ENCODE assay signal across 13 cellular contexts in the genomic region with DNA sequence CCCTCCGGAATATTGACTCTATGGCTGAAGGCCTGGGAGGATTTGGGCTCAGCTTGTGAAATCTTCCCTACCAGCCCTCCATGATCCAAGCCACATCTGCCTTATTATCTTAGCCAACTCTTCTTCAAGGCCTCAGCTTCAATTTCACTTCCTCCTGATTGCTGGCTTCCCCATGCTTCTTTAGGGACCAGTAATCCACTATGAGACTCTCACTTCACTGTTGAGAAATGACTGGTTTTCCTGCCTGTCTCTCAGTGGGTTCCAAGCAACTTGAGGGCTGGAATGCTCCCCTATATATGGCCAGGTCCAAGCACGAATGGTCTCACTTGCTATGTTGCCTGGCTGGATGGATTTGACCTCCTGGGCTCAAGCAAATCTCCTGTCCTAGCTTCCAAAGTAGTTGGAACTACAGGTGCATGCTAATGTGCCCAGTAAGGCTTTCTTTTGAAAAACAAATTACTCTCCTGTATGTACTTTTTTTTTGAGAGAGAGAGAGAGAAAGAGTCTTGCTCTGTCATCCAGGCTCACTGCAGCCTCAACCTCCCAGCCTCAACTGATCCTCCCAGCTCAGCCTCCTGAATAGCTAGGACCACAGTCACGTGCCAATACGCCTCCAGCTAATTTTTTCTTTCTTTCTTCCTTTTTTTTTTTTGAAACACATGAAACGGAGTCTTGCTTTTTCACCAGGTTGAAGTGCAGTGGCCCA. TPM values are rescaled to one million over a fixed set of nuclear protein-coding genes. Genes with fewer than 3 reads are reported as not detected.
DNase-seq lines count a peak whose midpoint lies in the region; ATAC-seq and TF ChIP-seq lines count a peak whose summit lies in the region.
"Had no signal": no experiment of that assay in that cellular context is flagged by ENCODE, and none has a peak within 500 bp of the region (broad histone marks: within the 10 kb centered on the region; RNA-seq: fewer than 3 reads in every experiment).

No MANE protein-coding gene starts in this region.

- no peak overlapping the region for H3K4me3 ChIP-seq in vagina
- H3K4me3 ChIP-seq: PC-9 had no signal

- TF ChIP-seq POLR2A in vagina (IDR thresholded peaks at IDR 0.05): no peak

- H3K27me3 ChIP-seq in vagina: no peaks in the 10 kb centered on the region

- H3K4me1 ChIP-seq in vagina: no peaks in the 10 kb centered on the region

- intact Hi-C loops in vagina (cut with DNase I): no loop called here

- H3K27ac ChIP-seq in vagina: no peak overlapping the region
- H3K27ac ChIP-seq: PC-9 had no signal

- no peaks in the 10 kb centered on the region for H3K36me3 ChIP-seq in vagina

- no peaks in the 10 kb centered on the region for H3K9me3 ChIP-seq in vagina

- peak; percentile 27 for DNase-seq in NAMALWA (ENCODE audit: low spot score)
- DNase-seq in midbrain (lab: John Stamatoyannopoulos, UW): peak; percentile 32
- no peak for DNase-seq in amniotic stem cell (lab: John Stamatoyannopoulos, UW)
- no peak for DNase-seq in activated naive CD4-positive, alpha-beta T cell treated with anti-CD3 and anti-CD28 coated beads, Interleukin-2, amount 50 U/mL, for 16 hours
- no peak for DNase-seq in vagina (ENCODE audit: extremely low spot score in 2 of 2)
- DNase-seq in NCI-H748 treated with DMSO at 0.1 percent for 48 hours (lab: John Stamatoyannopoulos, UW): no peak
- DNase-seq: activated CD4-positive, CD25-positive, alpha-beta regulatory T cell treated with anti-CD3 and anti-CD28 coated beads, Interleukin-2, amount 50 U/mL, for 72 hours; activated naive CD8-positive, alpha-beta T cell treated with anti-CD3 and anti-CD28 coated beads, Interleukin-2, amount 10 ng/mL, durations not matched to agents 7 days and 5 days; EL; immature natural killer cell; PC-9 had no signal

- ATAC-seq in GM18868 (IDR thresholded peaks at IDR 0.05; ENCODE audit: unreplicated experiment): peak; percentile 90
- peak; percentile 73 for ATAC-seq in HG02642 (IDR thresholded peaks at IDR 0.05; ENCODE audit: poor library complexity, unreplicated experiment)

- TF ChIP-seq CTCF in vagina (IDR thresholded peaks at IDR 0.05): no peak

RNA-seq across cellular contexts. Expression of a gene that starts 7.9 kb away (rescaled TPM):
- 31.9 TPM for total RNA-seq in vagina

Comparison
In these comparisons a context has a peak if more than half of its experiments do, and no peak if none do; other contexts are left out.
1. DNase-seq: peak in NAMALWA (single experiment) and midbrain (single experiment); none in amniotic stem cell (single experiment), activated naive CD4-positive, alpha-beta T cell treated with anti-CD3 and anti-CD28 coated beads, Interleukin-2, amount 50 U/mL, for 16 hours (single experiment), vagina (0 of 2) and NCI-H748 treated with DMSO at 0.1 percent for 48 hours (single experiment).